ENCODE assay signal across 33 cellular contexts in genomic region chr19:36089847-36090246, GRCh38. TPM values are rescaled to one million over a fixed set of nuclear protein-coding genes. Genes with fewer than 3 reads are reported as not detected.
"Had no signal": no experiment of that assay in that cellular context is flagged by ENCODE, and none has a peak within 500 bp of the region (broad histone marks: within the 10 kb centered on the region; RNA-seq: fewer than 3 reads in every experiment).

No MANE protein-coding gene starts in this region.

- H3K27me3 ChIP-seq: ovary, right atrium auricular region, right lobe of liver, suprapubic skin, tibial artery, uterus had no signal

- H3K4me3 Mint-ChIP-seq: mesothelial cell of epicardium; naive B cell; natural killer cell; stimulated activated naive B cell treated with anti-CD40 and anti-IgM and Interleukin-4, amounts not matched to agents 10 μg/mL and 1 μg/mL and 100 μg/mL, for 72 hours; stimulated activated naive CD8-positive, alpha-beta T cell treated with anti-CD3 and anti-CD28 coated beads, Interleukin-15, Interleukin-2, amounts not matched to agents 100 ng/mL and 50 ng/mL, for 24 hours; type B pancreatic cell had no signal

- H3K4me2 ChIP-seq: smooth muscle cell had no signal

- H3K4me3 ChIP-seq: left ventricle myocardium inferior, lung, ovary, right atrium auricular region, right lobe of liver, smooth muscle cell, suprapubic skin, thoracic aorta, tibial artery, uterus had no signal

- H3K4me1 ChIP-seq: right lobe of liver, suprapubic skin, tibial artery, uterus had no signal

- H3K27me3 Mint-ChIP-seq: naive B cell; progenitor cell of endocrine pancreas; stimulated activated naive B cell treated with anti-CD40 and anti-IgM and Interleukin-4, amounts not matched to agents 10 μg/mL and 1 μg/mL and 100 μg/mL, for 72 hours; stimulated activated naive CD8-positive, alpha-beta T cell treated with anti-CD3 and anti-CD28 coated beads, Interleukin-15, Interleukin-2, amounts not matched to agents 100 ng/mL and 50 ng/mL, for 24 hours; type B pancreatic cell had no signal

- H3K27ac ChIP-seq: left ventricle myocardium inferior, ovary, right atrium auricular region, right lobe of liver, suprapubic skin, thoracic aorta, tibial artery, uterus had no signal

- H3K9me3 ChIP-seq: left ventricle myocardium inferior, ovary, right atrium auricular region, right lobe of liver, suprapubic skin, thoracic aorta, tibial artery, uterus had no signal

- H3K9me3 Mint-ChIP-seq: mesothelial cell of epicardium; naive B cell; natural killer cell; stimulated activated naive B cell treated with anti-CD40 and anti-IgM and Interleukin-4, amounts not matched to agents 10 μg/mL and 1 μg/mL and 100 μg/mL, for 72 hours; stimulated activated naive CD8-positive, alpha-beta T cell treated with anti-CD3 and anti-CD28 coated beads, Interleukin-15, Interleukin-2, amounts not matched to agents 100 ng/mL and 50 ng/mL, for 24 hours; type B pancreatic cell had no signal

- ATAC-seq: natural killer cell; stimulated activated naive B cell treated with anti-CD40 and anti-IgM and Interleukin-4, amounts not matched to agents 10 μg/mL and 1 μg/mL and 100 μg/mL, for 72 hours had no signal

- H3K27ac Mint-ChIP-seq: mesothelial cell of epicardium; natural killer cell; progenitor cell of endocrine pancreas; stimulated activated naive B cell treated with anti-CD40 and anti-IgM and Interleukin-4, amounts not matched to agents 10 μg/mL and 1 μg/mL and 100 μg/mL, for 72 hours; stimulated activated naive CD8-positive, alpha-beta T cell treated with anti-CD3 and anti-CD28 coated beads, Interleukin-15, Interleukin-2, amounts not matched to agents 100 ng/mL and 50 ng/mL, for 24 hours; type B pancreatic cell had no signal

- DNase-seq: islet precursor cell; left ventricle myocardium inferior; mesendoderm; naive B cell; natural killer cell; ovary; stimulated activated CD4-positive, alpha-beta T cell treated with anti-CD3 and anti-CD28 coated beads, Interleukin-1b, Interleukin-23, amount 100 ng/mL, for 48 hours; stimulated activated CD4-positive, alpha-beta T cell treated with anti-CD3 and anti-CD28 coated beads, Interleukin-2, amount 100 ng/mL, for 48 hours; stimulated activated CD4-positive, alpha-beta T cell treated with anti-CD3 and anti-CD28 coated beads, Interleukin-4, amount 100 ng/mL, for 4 hours; stimulated activated CD8-positive, alpha-beta memory T cell treated with anti-CD3 and anti-CD28 coated beads, Interleukin-4, amount 100 ng/mL, for 48 hours; stimulated activated naive B cell treated with anti-CD40 and anti-IgM and Interleukin-4, amounts not matched to agents 10 μg/mL and 1 μg/mL and 100 μg/mL, for 72 hours; tibial artery; uterus had no signal

- H3K36me3 ChIP-seq: left ventricle myocardium inferior, ovary, right atrium auricular region, right lobe of liver, suprapubic skin, thoracic aorta, tibial artery, uterus had no signal

- H3K4me1 Mint-ChIP-seq: mesothelial cell of epicardium, naive B cell, natural killer cell had no signal

- H3K36me3 Mint-ChIP-seq: naive B cell, natural killer cell had no signal

RNA-seq across cellular contexts. Expression of gene OVOL3, which starts 21.1 kb away (rescaled TPM):
- total RNA-seq: kidney epithelial cell, left ventricle myocardium inferior, lower leg skin, lung, mesothelial cell of epicardium, mononuclear cell, natural killer cell, omental fat pad, ovary, progenitor cell of endocrine pancreas, pulmonary artery endothelial cell, renal cortical epithelial cell, right atrium auricular region, right lobe of liver, skeletal muscle tissue, smooth muscle cell, subcutaneous adipose tissue, suprapubic skin, thoracic aorta, ureter, uterus had no signal
- polyA plus RNA-seq: lung, neural cell, ovary, smooth muscle cell had no signal
